8 cellular contexts compared by ENCODE assay signal in the genomic region with DNA sequence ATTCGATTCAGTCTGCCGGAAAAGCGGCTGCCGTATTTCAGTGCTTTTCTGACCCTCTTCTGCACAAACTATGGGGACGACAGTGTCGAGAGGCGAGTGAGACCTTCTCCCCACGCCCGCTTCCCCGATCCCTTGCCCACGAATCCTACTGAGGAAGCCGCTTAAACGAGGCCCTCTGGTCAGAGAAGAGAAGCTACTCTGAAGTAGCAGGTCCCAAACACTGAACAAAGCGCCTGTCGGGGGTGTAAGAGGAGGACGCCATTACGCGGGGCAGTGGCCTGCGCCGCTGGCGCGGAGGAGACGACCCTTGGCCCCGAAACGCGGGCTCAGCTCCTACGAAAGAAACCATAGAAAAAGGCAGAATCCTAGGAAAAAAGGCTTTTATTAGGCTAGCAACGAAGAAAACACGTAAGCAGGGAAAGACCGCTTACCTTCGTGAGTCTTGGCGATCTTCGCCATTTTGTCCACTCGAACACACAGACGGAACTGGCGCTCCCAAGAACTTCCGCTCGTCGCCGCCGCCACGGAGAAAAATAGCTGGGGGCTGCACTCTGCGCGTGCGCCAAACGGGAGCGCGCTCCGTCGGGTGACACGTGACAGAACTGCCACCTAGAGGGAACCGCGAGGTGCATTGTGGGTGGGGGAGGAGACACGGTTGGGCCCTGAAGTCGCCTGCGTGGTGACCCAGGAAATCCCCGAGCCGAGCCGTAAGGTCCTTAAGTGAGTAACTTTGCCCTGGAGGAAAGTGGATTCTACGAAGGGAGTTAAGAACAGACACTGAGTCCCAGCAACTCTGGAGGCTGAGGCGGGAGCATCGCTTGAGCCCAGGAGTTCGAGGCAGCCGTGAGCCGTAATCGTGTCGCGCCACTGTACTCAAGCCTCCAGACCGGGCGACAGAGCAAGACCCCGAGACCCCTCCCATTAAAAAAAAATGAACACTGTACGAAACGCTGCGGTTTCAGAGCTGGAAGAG. TPM values are rescaled to one million over a fixed set of nuclear protein-coding genes. Genes with fewer than 3 reads are reported as not detected.
DNase-seq lines count a peak whose midpoint lies in the region; ATAC-seq lines count a peak whose summit lies in the region.

A gene with protein sequence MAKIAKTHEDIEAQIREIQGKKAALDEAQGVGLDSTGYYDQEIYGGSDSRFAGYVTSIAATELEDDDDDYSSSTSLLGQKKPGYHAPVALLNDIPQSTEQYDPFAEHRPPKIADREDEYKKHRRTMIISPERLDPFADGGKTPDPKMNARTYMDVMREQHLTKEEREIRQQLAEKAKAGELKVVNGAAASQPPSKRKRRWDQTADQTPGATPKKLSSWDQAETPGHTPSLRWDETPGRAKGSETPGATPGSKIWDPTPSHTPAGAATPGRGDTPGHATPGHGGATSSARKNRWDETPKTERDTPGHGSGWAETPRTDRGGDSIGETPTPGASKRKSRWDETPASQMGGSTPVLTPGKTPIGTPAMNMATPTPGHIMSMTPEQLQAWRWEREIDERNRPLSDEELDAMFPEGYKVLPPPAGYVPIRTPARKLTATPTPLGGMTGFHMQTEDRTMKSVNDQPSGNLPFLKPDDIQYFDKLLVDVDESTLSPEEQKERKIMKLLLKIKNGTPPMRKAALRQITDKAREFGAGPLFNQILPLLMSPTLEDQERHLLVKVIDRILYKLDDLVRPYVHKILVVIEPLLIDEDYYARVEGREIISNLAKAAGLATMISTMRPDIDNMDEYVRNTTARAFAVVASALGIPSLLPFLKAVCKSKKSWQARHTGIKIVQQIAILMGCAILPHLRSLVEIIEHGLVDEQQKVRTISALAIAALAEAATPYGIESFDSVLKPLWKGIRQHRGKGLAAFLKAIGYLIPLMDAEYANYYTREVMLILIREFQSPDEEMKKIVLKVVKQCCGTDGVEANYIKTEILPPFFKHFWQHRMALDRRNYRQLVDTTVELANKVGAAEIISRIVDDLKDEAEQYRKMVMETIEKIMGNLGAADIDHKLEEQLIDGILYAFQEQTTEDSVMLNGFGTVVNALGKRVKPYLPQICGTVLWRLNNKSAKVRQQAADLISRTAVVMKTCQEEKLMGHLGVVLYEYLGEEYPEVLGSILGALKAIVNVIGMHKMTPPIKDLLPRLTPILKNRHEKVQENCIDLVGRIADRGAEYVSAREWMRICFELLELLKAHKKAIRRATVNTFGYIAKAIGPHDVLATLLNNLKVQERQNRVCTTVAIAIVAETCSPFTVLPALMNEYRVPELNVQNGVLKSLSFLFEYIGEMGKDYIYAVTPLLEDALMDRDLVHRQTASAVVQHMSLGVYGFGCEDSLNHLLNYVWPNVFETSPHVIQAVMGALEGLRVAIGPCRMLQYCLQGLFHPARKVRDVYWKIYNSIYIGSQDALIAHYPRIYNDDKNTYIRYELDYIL (minus strand): TSS at position 488 of the 973 bp plus-strand sequence. CDS start 29 bp downstream, at position 459.

- H3K9me3 ChIP-seq in NT2/D1 (ENCODE audit: insufficient read depth, low read length) (no peaks in the 10 kb centered on the region), endocrine pancreas (ENCODE audit: control insufficient read depth, low read length) (no peaks in the 10 kb centered on the region), mesenchymal stem cell (ENCODE audit: control insufficient read depth, low read length) (no peaks in the 10 kb centered on the region)

- peak within 1 kb of the TSS; percentile 82 for H2BK120ac ChIP-seq in mesenchymal stem cell (ENCODE audit: low read depth, low read length)

- H2BK5ac ChIP-seq in mesenchymal stem cell (ENCODE audit: low read depth, low read length, poor library complexity, severe bottlenecking), result peak within 1 kb of the TSS; percentile 76

- H2AK5ac ChIP-seq in mesenchymal stem cell (ENCODE audit: low read length, severe bottlenecking), result peak within 1 kb of the TSS; percentile 47

- DNase-seq in COR-L47 (lab: John Stamatoyannopoulos, UW) (peak; percentile 96), HUDEP-2 (lab: John Stamatoyannopoulos, UW; ENCODE audit: unreplicated experiment in 76 of 76) (peak in 75 of 76 experiments; percentile 62 to 98 (median 95)), NT2/D1 (ENCODE audit: low read depth, low spot score) (peak; percentile 97), mesenchymal stem cell (peak; percentile 99)
- peak; percentile 100 for DNase-seq in activated CD8-positive, alpha-beta memory T cell treated with anti-CD3 and anti-CD28 coated beads, Interleukin-2, amount 10 ng/mL, durations not matched to agents 7 days and 5 days
- DNase-seq in stimulated activated CD8-positive, alpha-beta memory T cell treated with anti-CD3 and anti-CD28 coated beads, Interleukin-12 subunit alpha, Interleukin-12 subunit beta, amount 100 ng/mL, for 4 hours (ENCODE audit: low read depth), result peak; percentile 99

- H2BK12ac ChIP-seq in mesenchymal stem cell (ENCODE audit: low read length in 2 of 2), result peak within 1 kb of the TSS in 1 of 2 experiments; percentile 63

- H4K8ac ChIP-seq in mesenchymal stem cell (ENCODE audit: low read length), result peak within 1 kb of the TSS; percentile 91

- peak within 1 kb of the TSS; percentile 74 for H3K4me2 ChIP-seq in mesenchymal stem cell (ENCODE audit: low read length, poor library complexity, severe bottlenecking)

- peaks cover 7% of the 10 kb centered on the region for H3K36me3 ChIP-seq in NT2/D1 (ENCODE audit: insufficient read depth, insufficient read length, low read length)
- no peaks in the 10 kb centered on the region for H3K36me3 ChIP-seq in endocrine pancreas (ENCODE audit: control insufficient read depth, insufficient read depth, low read length)
- no peaks in the 10 kb centered on the region for H3K36me3 ChIP-seq in mesenchymal stem cell (ENCODE audit: control insufficient read depth in 1 of 2, insufficient read depth in 2 of 2, low read depth in 1 of 2, low read length in 2 of 2)

- ATAC-seq in GM21381 (IDR thresholded peaks at IDR 0.05; ENCODE audit: unreplicated experiment), result peak; percentile 93
- ATAC-seq in activated CD8-positive, alpha-beta memory T cell treated with anti-CD3 and anti-CD28 coated beads, Interleukin-2, amount 10 ng/mL, durations not matched to agents 7 days and 5 days, result peak; percentile 93

- CTCF ChIA-PET in activated CD8-positive, alpha-beta memory T cell treated with anti-CD3 and anti-CD28 coated beads, Interleukin-2, amount 10 ng/mL, durations not matched to agents 7 days and 5 days (lab: Charles Lee), result interaction anchor here (1.0 to 1.8 kb wide), 6 partner anchors 10 to 64 kb away, joined by 3 to 8 read pairs (median 4); partner anchors contain the start of genes COQ10B and HSPD1

- no peak within 1 kb of the TSS for H2AFZ ChIP-seq in mesenchymal stem cell (ENCODE audit: low read depth, low read length)

- H3K27ac ChIP-seq in mesenchymal stem cell (ENCODE audit: low read length, poor library complexity, severe bottlenecking), result peak within 1 kb of the TSS; percentile 94

- H3K14ac ChIP-seq in mesenchymal stem cell (ENCODE audit: low read length in 2 of 2), result peak within 1 kb of the TSS in 1 of 2 experiments; percentile 2

- H3K23ac ChIP-seq in mesenchymal stem cell (ENCODE audit: low read length in 2 of 2), result peak within 1 kb of the TSS in 1 of 2 experiments; percentile 5

- H3K4me3 Mint-ChIP-seq in activated CD8-positive, alpha-beta memory T cell treated with anti-CD3 and anti-CD28 coated beads, Interleukin-2, amount 10 ng/mL, durations not matched to agents 7 days and 5 days, result peak within 1 kb of the TSS; percentile 82

- H3K9ac ChIP-seq in NT2/D1 (ENCODE audit: insufficient read length, low read depth) (peak within 1 kb of the TSS; percentile 96), endocrine pancreas (ENCODE audit: control insufficient read depth, insufficient read depth, low read length) (peak within 1 kb of the TSS; percentile 94), mesenchymal stem cell (ENCODE audit: low read length) (peak within 1 kb of the TSS; percentile 100)

- WGBS in mesenchymal stem cell, result under 1% methylated on average over 68 of the region's 74 CpGs

- H3K27me3 ChIP-seq in NT2/D1 (ENCODE audit: insufficient read depth, insufficient read length) (no peaks in the 10 kb centered on the region), endocrine pancreas (ENCODE audit: control insufficient read depth, insufficient read depth, low read length) (no peaks in the 10 kb centered on the region), mesenchymal stem cell (ENCODE audit: control insufficient read depth in 1 of 2, insufficient read depth in 1 of 2, low read length in 2 of 2) (no peaks in the 10 kb centered on the region)

- no peaks in the 10 kb centered on the region for H3K9me3 Mint-ChIP-seq in activated CD8-positive, alpha-beta memory T cell treated with anti-CD3 and anti-CD28 coated beads, Interleukin-2, amount 10 ng/mL, durations not matched to agents 7 days and 5 days (ENCODE audit: low read depth)

- H3K79me1 ChIP-seq in mesenchymal stem cell (replicated peaks; ENCODE audit: low read length, poor library complexity, severe bottlenecking), result peaks cover 11% of the 10 kb centered on the region

- peaks cover 16% of the 10 kb centered on the region for H3K36me3 Mint-ChIP-seq in activated CD8-positive, alpha-beta memory T cell treated with anti-CD3 and anti-CD28 coated beads, Interleukin-2, amount 10 ng/mL, durations not matched to agents 7 days and 5 days

- no peak within 1 kb of the TSS for H2BK15ac ChIP-seq in mesenchymal stem cell (ENCODE audit: low read depth, poor library complexity, severe bottlenecking)

- peak within 1 kb of the TSS; percentile 55 for H4K91ac ChIP-seq in mesenchymal stem cell (ENCODE audit: low read length)

- peak within 1 kb of the TSS; percentile 72 to 73 for H3K4ac ChIP-seq in mesenchymal stem cell (ENCODE audit: low read depth in 1 of 2, low read length in 2 of 2)

- H3K4me1 Mint-ChIP-seq in activated CD8-positive, alpha-beta memory T cell treated with anti-CD3 and anti-CD28 coated beads, Interleukin-2, amount 10 ng/mL, durations not matched to agents 7 days and 5 days, result peaks cover 42% of the 10 kb centered on the region

- peak within 1 kb of the TSS; percentile 99 for H3K27ac Mint-ChIP-seq in activated CD8-positive, alpha-beta memory T cell treated with anti-CD3 and anti-CD28 coated beads, Interleukin-2, amount 10 ng/mL, durations not matched to agents 7 days and 5 days

- H3K27me3 Mint-ChIP-seq in activated CD8-positive, alpha-beta memory T cell treated with anti-CD3 and anti-CD28 coated beads, Interleukin-2, amount 10 ng/mL, durations not matched to agents 7 days and 5 days, result no peaks in the 10 kb centered on the region

- H3K4me3 ChIP-seq in NT2/D1 (ENCODE audit: insufficient read length, low read depth) (peak within 1 kb of the TSS; percentile 92), endocrine pancreas (ENCODE audit: control insufficient read depth, insufficient read depth, low read length) (peak within 1 kb of the TSS; percentile 100), mesenchymal stem cell (ENCODE audit: insufficient read depth in 1 of 2, low read depth in 1 of 2, low read length in 2 of 2) (peak within 1 kb of the TSS; percentile 70 to 94)

- peak within 1 kb of the TSS; percentile 79 to 95 for H3K18ac ChIP-seq in mesenchymal stem cell (ENCODE audit: low read depth in 1 of 2, low read length in 2 of 2)

- H3K4me1 ChIP-seq in NT2/D1 (ENCODE audit: insufficient read depth, insufficient read length) (peaks cover 2% of the 10 kb centered on the region), endocrine pancreas (ENCODE audit: control insufficient read depth, insufficient read depth, low read length) (peaks cover 12% of the 10 kb centered on the region), mesenchymal stem cell (ENCODE audit: control insufficient read depth, insufficient read depth, low read depth, low read length) (peaks cover 13% of the 10 kb centered on the region)

RNA-seq across cellular contexts. Expression of the gene that starts here (rescaled TPM):
- total RNA-seq in activated CD8-positive, alpha-beta memory T cell treated with anti-CD3 and anti-CD28 coated beads, Interleukin-2, amount 10 ng/mL, durations not matched to agents 7 days and 5 days, result 100 to 1,000 TPM; 266 to 298 TPM
- polyA plus RNA-seq in mesenchymal stem cell (2013, experiment 1 of 2), result 143 TPM
- 149 TPM for polyA plus RNA-seq in mesenchymal stem cell (2013, experiment 2 of 2)

Comparison
In these comparisons a context has a peak if more than half of its experiments do, and no peak if none do; other contexts are left out.
1. Peak in every context shown above with its lines: DNase-seq, ATAC-seq, H3K4me3 ChIP-seq and H3K27ac ChIP-seq.